Comparison of ENCODE assay signal across 8 cellular contexts in the genomic region with DNA sequence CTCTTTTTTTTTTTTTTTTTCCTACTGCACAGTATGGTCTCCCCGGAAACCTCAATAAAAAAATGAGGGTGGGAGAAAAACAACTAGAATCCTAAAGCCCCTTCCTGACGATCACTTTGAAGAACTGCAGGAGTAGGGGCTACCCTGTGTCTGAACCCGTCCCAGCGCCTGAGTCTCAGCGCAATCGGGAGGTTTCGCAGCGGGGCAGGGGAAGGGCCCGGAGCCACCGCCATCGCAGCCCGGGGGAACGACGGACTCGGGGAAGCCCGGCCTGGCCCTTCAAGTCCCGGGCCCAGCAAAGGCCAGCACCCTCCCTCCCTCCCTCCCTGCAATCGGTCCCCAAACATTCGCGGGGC. TPM values are rescaled to one million over a fixed set of nuclear protein-coding genes. Genes with fewer than 3 reads are reported as not detected.
DNase-seq lines count a peak whose midpoint lies in the region; ATAC-seq, FAIRE-seq and TF ChIP-seq lines count a peak whose summit lies in the region.

No MANE protein-coding gene starts in this region.

- intact Hi-C loops in GM12878 (cut with micrococcal nuclease; ENCODE audit: unreplicated experiment), result loop anchor here (1.0 to 5.0 kb wide), 2 partner anchors 9 to 221 kb away; no protein-coding TSS in a partner anchor

- H3K4me3 Mint-ChIP-seq in immature natural killer cell, result peak overlapping the region; percentile 92 to 100 (median 95)
- peak overlapping the region; percentile 96 for H3K4me3 Mint-ChIP-seq in stimulated activated naive CD8-positive, alpha-beta T cell treated with anti-CD3 and anti-CD28 coated beads, Interleukin-15, Interleukin-2, amounts not matched to agents 100 ng/mL and 50 ng/mL, for 24 hours

- H3K9me3 ChIP-seq in HUES48 (ENCODE audit: control insufficient read depth, insufficient read depth, low read length) (no peaks in the 10 kb centered on the region), GM12878 (replicated peaks; ENCODE audit: control insufficient read depth, insufficient read depth, low read length) (no peaks in the 10 kb centered on the region)

- RAD21 ChIA-PET in GM12878 (lab: Charles Lee; ENCODE audit: unreplicated experiment), result interaction anchor here (0.7 to 1.5 kb wide), 4 partner anchors 9 to 355 kb away, joined by 3 to 12 read pairs (median 3); no protein-coding TSS in a partner anchor

- TF ChIP-seq RAD21 in GM12878 (IDR thresholded peaks at IDR 0.05; ENCODE audit: insufficient read depth, low read depth, low read length), result no peak

- SMC1A ChIA-PET in GM12878 (lab: Charles Lee; ENCODE audit: uncharacterized antibody, unreplicated experiment), result interaction anchor here (0.6 to 1.9 kb wide), 4 partner anchors 9 to 1058 kb away, joined by 3 to 10 read pairs (median 4); no protein-coding TSS in a partner anchor

- no peak for TF ChIP-seq EP300 in GM12878 (IDR thresholded peaks at IDR 0.05; ENCODE audit: borderline replicate concordance in 1 of 2, control insufficient read depth in 1 of 2, low read depth in 2 of 2, low read length in 2 of 2)

- peak overlapping the region; percentile 94 to 99 (median 96) for H3K27ac Mint-ChIP-seq in immature natural killer cell
- peak overlapping the region; percentile 98 for H3K27ac Mint-ChIP-seq in stimulated activated naive CD8-positive, alpha-beta T cell treated with anti-CD3 and anti-CD28 coated beads, Interleukin-15, Interleukin-2, amounts not matched to agents 100 ng/mL and 50 ng/mL, for 24 hours

- H4K20me1 ChIP-seq in GM12878 (ENCODE audit: control insufficient read depth, insufficient read depth), result no peaks in the 10 kb centered on the region

- H3K4me1 ChIP-seq in HUES48 (ENCODE audit: control insufficient read depth, insufficient read depth, low read length), result no peaks in the 10 kb centered on the region
- no peaks in the 10 kb centered on the region; the same call in 1 of the 2 replicates for H3K4me1 ChIP-seq in GM12878 (ENCODE audit: control insufficient read depth, insufficient read depth, low read length)

- H3K27me3 ChIP-seq in HUES48 (ENCODE audit: control insufficient read depth, insufficient read depth, low read length) (no peaks in the 10 kb centered on the region), GM12878 (replicated peaks in 1 of 2; ENCODE audit: control insufficient read depth in 2 of 2, insufficient read depth in 2 of 2, low read length in 1 of 2) (no peaks in the 10 kb centered on the region)

- peak; percentile 16 for DNase-seq in EL
- DNase-seq in GM12878 (ENCODE audit: low read depth, low spot score), result no peak
- DNase-seq in immature natural killer cell, result no peak
- no peak for DNase-seq in HT-29 (ENCODE audit: low spot score)
- DNase-seq in mesenteric fat pad (ENCODE audit: low spot score), result no peak

- 2% methylated on average over 13 of the region's 20 CpGs for WGBS in GM12878 (ENCODE audit: insufficient coverage, insufficient replicate concordance, low lambda C conversion rate, missing lambda C conversion rate)

- TF ChIP-seq CTCF in GM12878 (IDR thresholded peaks at IDR 0.05 in 2 of 3, conservative IDR thresholded peaks at IDR 0.05 in 1 of 3; ENCODE audit: control insufficient read depth in 2 of 3, extremely low read depth in 1 of 3, insufficient read depth in 1 of 3, low read depth in 3 of 3, low read length in 3 of 3), result no peak

- H3K27me3 Mint-ChIP-seq in immature natural killer cell (ENCODE audit: low read depth in 3 of 3), result peaks cover 12 to 13% (median 12%) of the 10 kb centered on the region in 3 donors
- H3K27me3 Mint-ChIP-seq in stimulated activated naive CD8-positive, alpha-beta T cell treated with anti-CD3 and anti-CD28 coated beads, Interleukin-15, Interleukin-2, amounts not matched to agents 100 ng/mL and 50 ng/mL, for 24 hours, result no peaks in the 10 kb centered on the region

- peaks cover 28% of the 10 kb centered on the region for H3K79me2 ChIP-seq in GM12878 (ENCODE audit: control insufficient read depth, insufficient read depth, low read length)

- H3K9ac ChIP-seq in HUES48 (ENCODE audit: low read depth, low read length), result peak overlapping the region; percentile 91
- peak overlapping the region; percentile 91 for H3K9ac ChIP-seq in GM12878 (ENCODE audit: control insufficient read depth, insufficient read depth, low read length)

- TF ChIP-seq POLR2A in GM12878 (IDR thresholded peaks at IDR 0.05; ENCODE audit: low read depth, low read length), result no peak

- peak overlapping the region; percentile 79 for H3K4me2 ChIP-seq in GM12878 (ENCODE audit: control insufficient read depth, insufficient read depth)

- H3K4me3 ChIP-seq in HUES48 (ENCODE audit: low read depth, low read length), result peak overlapping the region; percentile 95
- H3K4me3 ChIP-seq in GM12878, result peak overlapping the region; percentile 99

- in situ Hi-C loops in GM12878 (cut with MboI), result no loop called here

- no peak for FAIRE-seq in GM12878 (lab: Jason Lieb, UNC)

- H2AFZ ChIP-seq in GM12878 (ENCODE audit: control insufficient read depth, low read depth, low read length), result peak overlapping the region; percentile 95

- no TSS peak for BruUV-seq in GM12878 (replicated peaks; lab: Mats Ljungman, UMichigan)

- CTCF ChIA-PET in GM12878 (lab: Yijun Ruan, JAX), result interaction anchor here (1.2 to 2.3 kb wide), 4 partner anchors 9 to 422 kb away, joined by 4 to 14 read pairs (median 8); partner anchors contain the start of gene NEDD4L

- H3K9me3 Mint-ChIP-seq in immature natural killer cell, result no peaks in the 10 kb centered on the region
- H3K9me3 Mint-ChIP-seq in stimulated activated naive CD8-positive, alpha-beta T cell treated with anti-CD3 and anti-CD28 coated beads, Interleukin-15, Interleukin-2, amounts not matched to agents 100 ng/mL and 50 ng/mL, for 24 hours, result no peaks in the 10 kb centered on the region

- H3K36me3 ChIP-seq in HUES48 (ENCODE audit: control insufficient read depth, insufficient read depth, low read length) (peaks cover 35% of the 10 kb centered on the region), GM12878 (ENCODE audit: control insufficient read depth in 2 of 2, insufficient read depth in 2 of 2, low read length in 1 of 2) (peaks cover 0 to 7% of the 10 kb centered on the region in 2 experiments; a peak in 3 of 4 replicates)

- H3K4me1 Mint-ChIP-seq in immature natural killer cell, result peaks cover 31 to 41% of the 10 kb centered on the region in 2 donors
- H3K4me1 Mint-ChIP-seq in stimulated activated naive CD8-positive, alpha-beta T cell treated with anti-CD3 and anti-CD28 coated beads, Interleukin-15, Interleukin-2, amounts not matched to agents 100 ng/mL and 50 ng/mL, for 24 hours (ENCODE audit: low read depth), result peaks cover 33% of the 10 kb centered on the region

- ATAC-seq in GM21360 (IDR thresholded peaks at IDR 0.05; ENCODE audit: unreplicated experiment), result peak; percentile 17
- peak; percentile 55 for ATAC-seq in GM12878

- POLR2A ChIA-PET in GM12878 (lab: Charles Lee), result interaction anchor here (0.6 to 1.0 kb wide), 4 partner anchors 9 to 456 kb away, joined by 3 to 6 read pairs (median 5); no protein-coding TSS in a partner anchor

- peaks cover 0 to 5% (median 0%) of the 10 kb centered on the region in 3 donors for H3K36me3 Mint-ChIP-seq in immature natural killer cell
- peaks cover 31% of the 10 kb centered on the region for H3K36me3 Mint-ChIP-seq in stimulated activated naive CD8-positive, alpha-beta T cell treated with anti-CD3 and anti-CD28 coated beads, Interleukin-15, Interleukin-2, amounts not matched to agents 100 ng/mL and 50 ng/mL, for 24 hours (ENCODE audit: low read depth)

- H3K27ac ChIP-seq in HUES48 (ENCODE audit: low read depth, low read length) (peak overlapping the region; percentile 88), GM12878 (ENCODE audit: control insufficient read depth, insufficient read depth) (peak overlapping the region; percentile 87)

RNA-seq across cellular contexts. Expression of gene NARS1, which starts 0.4 kb away (rescaled TPM):
- total RNA-seq in GM12878 (2013; cell fraction: nucleolus; rRNA removed), result 144 and 149 TPM in 2 replicates
- 66.5 and 77.5 TPM in 2 replicates for total RNA-seq in GM12878 (2014; rRNA removed)
- total RNA-seq in GM12878 (2014; rRNA removed; fragmentation: Illumina TruSeq; extraction: Trizol), result 137 and 145 TPM in 2 replicates
- total RNA-seq in GM12878 (2021), result 58.0 and 61.0 TPM in 2 replicates
- 47.7 TPM for polyA plus RNA-seq in GM12878 (2011; ENCODE audit: low read depth)
- polyA plus RNA-seq in GM12878 (2011; rRNA removed), result 152 and 175 TPM in 2 replicates
- 60.3 and 89.4 TPM in 2 replicates for polyA plus RNA-seq in GM12878 (2011; cell fraction: cytosol; rRNA removed)
- polyA plus RNA-seq in GM12878 (2011; cell fraction: nucleus; rRNA removed), result 175 and 179 TPM in 2 replicates
- 55.1 and 60.8 TPM in 2 replicates for polyA plus RNA-seq in GM12878 (2012)
- 142 and 198 TPM in 2 replicates for polyA plus RNA-seq in GM12878 (2014; fragmentation: Illumina TruSeq; extraction: Trizol)
- 10 to 100 TPM; 56.0 to 73.5 TPM for polyA plus RNA-seq in GM12878 (2014; fragmentation: Nextera tagmentation; extraction: Ambion mirVana)
- polyA plus RNA-seq in GM12878 (2014; rRNA removed), result 61.1 and 72.9 TPM in 2 replicates
- polyA plus RNA-seq in GM12878 (2016; fragmentation: Nextera tagmentation; extraction: Ambion mirVana), result 100 to 1,000 TPM in 1 of 2 experiments, 10 to 100 TPM in 1; 94.4 to 104 TPM
- polyA minus RNA-seq in GM12878 (2011; rRNA and poly(A)+ RNA removed), result 88.4 and 98.2 TPM in 2 replicates
- polyA minus RNA-seq in GM12878 (2011; cell fraction: cytosol; rRNA and poly(A)+ RNA removed), result 37.7 and 60.1 TPM in 2 replicates
- 38.4 and 44.7 TPM in 2 replicates for polyA minus RNA-seq in GM12878 (2011; cell fraction: nucleus; rRNA and poly(A)+ RNA removed)
- polyA plus RNA-seq in immature natural killer cell, result 10 to 100 TPM; 31.1 to 63.7 (median 59.5) TPM
- total RNA-seq in HT-29 (2014; rRNA removed; shearing (Covaris generic)), result 60.3 and 67.9 TPM in 2 replicates
- 96.1 TPM for total RNA-seq in mesenteric fat pad

RNA-seq across cellular contexts. Expression of gene FECH, which starts 34.7 kb away (rescaled TPM):
- 4.3 TPM in 2 replicates for total RNA-seq in GM12878 (2013; cell fraction: nucleolus; rRNA removed)
- total RNA-seq in GM12878 (2014; rRNA removed) (40.8 and 41.2 TPM in 2 replicates), GM12878 (2014; rRNA removed; fragmentation: Illumina TruSeq; extraction: Trizol) (18.1 and 19.5 TPM in 2 replicates), GM12878 (2021) (30.6 and 31.1 TPM in 2 replicates), mesenteric fat pad (19.9 TPM)
- 6.2 TPM for polyA plus RNA-seq in GM12878 (2011; ENCODE audit: low read depth)
- polyA plus RNA-seq in GM12878 (2011; rRNA removed) (17.8 and 23.5 TPM in 2 replicates), GM12878 (2014; fragmentation: Illumina TruSeq; extraction: Trizol) (24.1 and 29.0 TPM in 2 replicates), GM12878 (2014; fragmentation: Nextera tagmentation; extraction: Ambion mirVana) (10 to 100 TPM in 1 of 2 experiments, 1 to 10 TPM in 1; 9.9 to 12.5 TPM), GM12878 (2014; rRNA removed) (50.0 and 51.9 TPM in 2 replicates), GM12878 (2016; fragmentation: Nextera tagmentation; extraction: Ambion mirVana) (10 to 100 TPM; 31.9 to 37.4 TPM), immature natural killer cell (10 to 100 TPM; 37.1 to 59.9 (median 41.6) TPM)
- polyA plus RNA-seq in GM12878 (2011; cell fraction: cytosol; rRNA removed), result 19.5 and 23.2 TPM in 2 replicates
- 12.9 and 15.3 TPM in 2 replicates for polyA plus RNA-seq in GM12878 (2011; cell fraction: nucleus; rRNA removed)
- polyA plus RNA-seq in GM12878 (2012), result 11.6 and 16.4 TPM in 2 replicates
- polyA minus RNA-seq in GM12878 (2011; rRNA and poly(A)+ RNA removed), result 16.4 and 21.4 TPM in 2 replicates
- 11.1 and 15.7 TPM in 2 replicates for polyA minus RNA-seq in GM12878 (2011; cell fraction: cytosol; rRNA and poly(A)+ RNA removed)
- 6.0 and 8.9 TPM in 2 replicates for polyA minus RNA-seq in GM12878 (2011; cell fraction: nucleus; rRNA and poly(A)+ RNA removed)
- 16.9 and 37.2 TPM in 2 replicates for total RNA-seq in HT-29 (2014; rRNA removed; shearing (Covaris generic))
